ENCODE assay signal across 1 cellular context in genomic region chr1:183635606-183636333, GRCh38.
TF ChIP-seq lines count a peak whose summit lies in the region.

Gene ARPC5 (minus strand): TSS chr1:183635783. CDS start chr1:183635659, 124 bp downstream.

TF ChIP-seq in HepG2, 621 proteins besides CTCF, POLR2A, EP300 and RAD21 (continued from another document):
- TF ChIP-seq ZNF318 (CRISPR knock-in tag; IDR thresholded peaks at IDR 0.05) (peak; percentile 29; the same call in 1 of the 2 replicates), CEBPG (CRISPR knock-in tag; IDR thresholded peaks at IDR 0.05) (no peak; the same call in 1 of the 2 replicates), FOXA3 (CRISPR knock-in tag; IDR thresholded peaks at IDR 0.05) (0 out of 2 replicates have a peak, but pooled peaks have one; percentile 14), ZNF839 (CRISPR knock-in tag; IDR thresholded peaks at IDR 0.05; ENCODE audit: borderline replicate concordance) (no peak), ARID2 (CRISPR knock-in tag; IDR thresholded peaks at IDR 0.05; ENCODE audit: borderline replicate concordance) (no peak), ADNP (CRISPR knock-in tag; IDR thresholded peaks at IDR 0.05) (no peak), ZNF562 (CRISPR knock-in tag; IDR thresholded peaks at IDR 0.05; ENCODE audit: borderline replicate concordance) (no peak), FUBP1 (CRISPR knock-in tag; IDR thresholded peaks at IDR 0.05; ENCODE audit: borderline replicate concordance) (no peak), ATF4 (CRISPR knock-in tag; IDR thresholded peaks at IDR 0.05) (peak in 1 of 2 experiments; percentile 70; a peak in 1 of 4 replicates), AKAP8 (CRISPR knock-in tag; IDR thresholded peaks at IDR 0.05) (no peak), CERS6 (CRISPR knock-in tag; IDR thresholded peaks at IDR 0.05) (no peak), ETS1 (CRISPR knock-in tag; IDR thresholded peaks at IDR 0.05) (no peak), ZNF207 (IDR thresholded peaks at IDR 0.05; ENCODE audit: borderline replicate concordance) (no peak), MEIS2 (CRISPR knock-in tag; IDR thresholded peaks at IDR 0.05) (0 out of 2 replicates have a peak, but pooled peaks have one; percentile 3), SALL2 (CRISPR knock-in tag; IDR thresholded peaks at IDR 0.05) (peak; percentile 71; the same call in 1 of the 2 replicates), BCL6 (CRISPR knock-in tag; IDR thresholded peaks at IDR 0.05) (peak; percentile 15; the same call in 1 of the 2 replicates), YEATS4 (CRISPR knock-in tag; IDR thresholded peaks at IDR 0.05; ENCODE audit: borderline replicate concordance) (peak; percentile 78; the same call in 1 of the 2 replicates), ZNF446 (CRISPR knock-in tag; IDR thresholded peaks at IDR 0.05) (no peak), THAP7 (CRISPR knock-in tag; IDR thresholded peaks at IDR 0.05) (no peak), ZNF879 (CRISPR knock-in tag; IDR thresholded peaks at IDR 0.05) (no peak), KDM4B (CRISPR knock-in tag; IDR thresholded peaks at IDR 0.05) (no peak), KDM2A (CRISPR knock-in tag; IDR thresholded peaks at IDR 0.05; ENCODE audit: borderline replicate concordance, low read depth) (peak; percentile 68), ZNF574 (CRISPR knock-in tag; IDR thresholded peaks at IDR 0.05) (peak; percentile 69; the same call in 1 of the 2 replicates), ZNF547 (CRISPR knock-in tag; IDR thresholded peaks at IDR 0.05) (peak; percentile 48; the same call in 1 of the 2 replicates), AFF4 (CRISPR knock-in tag; IDR thresholded peaks at IDR 0.05) (no peak), ZNF652 (CRISPR knock-in tag; IDR thresholded peaks at IDR 0.05; ENCODE audit: borderline replicate concordance, low read depth) (no peak), ATAD3A (CRISPR knock-in tag; IDR thresholded peaks at IDR 0.05) (no peak), SP1 (IDR thresholded peaks at IDR 0.05) (no peak), SP1 (CRISPR knock-in tag; IDR thresholded peaks at IDR 0.05) (peak; percentile 23)
TF ChIP-seq in HepG2: peak in this region for 210.
